Comparison of ENCODE assay signal across 1 cellular context in the genomic region with DNA sequence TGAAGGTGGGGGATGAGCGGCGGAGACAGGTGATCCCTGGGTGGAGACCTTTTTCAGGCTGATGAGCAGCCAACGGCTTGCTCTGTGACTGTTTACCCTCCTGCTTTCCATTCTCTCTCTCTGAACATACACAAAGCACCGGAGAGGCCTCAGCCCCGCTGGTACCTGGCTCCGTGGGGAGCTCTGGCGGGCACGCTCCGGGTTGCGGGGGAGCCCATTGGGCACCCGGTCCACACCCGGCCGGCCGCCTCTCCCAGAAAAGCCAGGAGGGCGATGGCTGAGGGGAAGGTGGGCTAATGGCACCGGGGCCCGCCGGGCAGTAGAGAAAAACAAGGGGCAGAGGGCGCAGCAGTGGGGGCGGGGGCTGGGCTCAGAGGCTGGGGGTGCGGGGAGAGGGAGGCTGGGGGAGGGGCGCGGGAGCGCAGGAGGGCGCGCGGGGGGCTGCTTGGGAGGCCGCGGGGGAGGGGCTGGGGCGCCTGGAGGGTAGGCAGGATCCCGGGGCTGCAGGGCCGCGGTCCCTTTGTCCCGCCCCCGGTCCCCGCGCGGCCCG.
TF ChIP-seq lines count a peak whose summit lies in the region.

No MANE protein-coding gene starts in this region.

TF ChIP-seq in K562, 482 proteins besides CTCF, POLR2A, EP300 and RAD21:
- TF ChIP-seq SUPT5H (IDR thresholded peaks at IDR 0.05) = no peak
- TF ChIP-seq ARHGAP35 (IDR thresholded peaks at IDR 0.05; ENCODE audit: partially characterized antibody) = no peak
- TF ChIP-seq ZBTB7A (IDR thresholded peaks at IDR 0.05; ENCODE audit: borderline replicate concordance, control insufficient read depth, low read depth, low read length) = 0 out of 2 replicates have a peak, but pooled peaks have one; percentile 7
- 0 out of 4 replicates have a peak, but pooled peaks of 1 of the 2 experiments have one; percentile 9 for TF ChIP-seq MAZ (CRISPR knock-in tag; conservative IDR thresholded peaks at IDR 0.05 in 1 of 2, IDR thresholded peaks at IDR 0.05 in 1 of 2)
- TF ChIP-seq, protein P1, sequence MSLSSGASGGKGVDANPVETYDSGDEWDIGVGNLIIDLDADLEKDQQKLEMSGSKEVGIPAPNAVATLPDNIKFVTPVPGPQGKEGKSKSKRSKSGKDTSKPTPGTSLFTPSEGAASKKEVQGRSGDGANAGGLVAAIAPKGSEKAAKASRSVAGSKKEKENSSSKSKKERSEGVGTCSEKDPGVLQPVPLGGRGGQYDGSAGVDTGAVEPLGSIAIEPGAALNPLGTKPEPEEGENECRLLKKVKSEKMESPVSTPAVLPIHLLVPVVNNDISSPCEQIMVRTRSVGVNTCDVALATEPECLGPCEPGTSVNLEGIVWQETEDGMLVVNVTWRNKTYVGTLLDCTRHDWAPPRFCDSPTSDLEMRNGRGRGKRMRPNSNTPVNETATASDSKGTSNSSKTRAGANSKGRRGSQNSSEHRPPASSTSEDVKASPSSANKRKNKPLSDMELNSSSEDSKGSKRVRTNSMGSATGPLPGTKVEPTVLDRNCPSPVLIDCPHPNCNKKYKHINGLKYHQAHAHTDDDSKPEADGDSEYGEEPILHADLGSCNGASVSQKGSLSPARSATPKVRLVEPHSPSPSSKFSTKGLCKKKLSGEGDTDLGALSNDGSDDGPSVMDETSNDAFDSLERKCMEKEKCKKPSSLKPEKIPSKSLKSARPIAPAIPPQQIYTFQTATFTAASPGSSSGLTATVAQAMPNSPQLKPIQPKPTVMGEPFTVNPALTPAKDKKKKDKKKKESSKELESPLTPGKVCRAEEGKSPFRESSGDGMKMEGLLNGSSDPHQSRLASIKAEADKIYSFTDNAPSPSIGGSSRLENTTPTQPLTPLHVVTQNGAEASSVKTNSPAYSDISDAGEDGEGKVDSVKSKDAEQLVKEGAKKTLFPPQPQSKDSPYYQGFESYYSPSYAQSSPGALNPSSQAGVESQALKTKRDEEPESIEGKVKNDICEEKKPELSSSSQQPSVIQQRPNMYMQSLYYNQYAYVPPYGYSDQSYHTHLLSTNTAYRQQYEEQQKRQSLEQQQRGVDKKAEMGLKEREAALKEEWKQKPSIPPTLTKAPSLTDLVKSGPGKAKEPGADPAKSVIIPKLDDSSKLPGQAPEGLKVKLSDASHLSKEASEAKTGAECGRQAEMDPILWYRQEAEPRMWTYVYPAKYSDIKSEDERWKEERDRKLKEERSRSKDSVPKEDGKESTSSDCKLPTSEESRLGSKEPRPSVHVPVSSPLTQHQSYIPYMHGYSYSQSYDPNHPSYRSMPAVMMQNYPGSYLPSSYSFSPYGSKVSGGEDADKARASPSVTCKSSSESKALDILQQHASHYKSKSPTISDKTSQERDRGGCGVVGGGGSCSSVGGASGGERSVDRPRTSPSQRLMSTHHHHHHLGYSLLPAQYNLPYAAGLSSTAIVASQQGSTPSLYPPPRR (CRISPR knock-in tag; IDR thresholded peaks at IDR 0.05; ENCODE audit: borderline replicate concordance) = 0 out of 2 replicates have a peak, but pooled peaks have one; percentile 17
- TF ChIP-seq, protein P2, sequence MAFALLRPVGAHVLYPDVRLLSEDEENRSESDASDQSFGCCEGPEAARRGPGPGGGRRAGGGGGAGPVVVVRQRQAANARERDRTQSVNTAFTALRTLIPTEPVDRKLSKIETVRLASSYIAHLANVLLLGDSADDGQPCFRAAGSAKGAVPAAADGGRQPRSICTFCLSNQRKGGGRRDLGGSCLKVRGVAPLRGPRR (CRISPR knock-in tag; IDR thresholded peaks at IDR 0.05) = no peak
- TF ChIP-seq BRD9 (IDR thresholded peaks at IDR 0.05; ENCODE audit: low read depth, partially characterized antibody) = no peak
- TF ChIP-seq, protein P3, sequence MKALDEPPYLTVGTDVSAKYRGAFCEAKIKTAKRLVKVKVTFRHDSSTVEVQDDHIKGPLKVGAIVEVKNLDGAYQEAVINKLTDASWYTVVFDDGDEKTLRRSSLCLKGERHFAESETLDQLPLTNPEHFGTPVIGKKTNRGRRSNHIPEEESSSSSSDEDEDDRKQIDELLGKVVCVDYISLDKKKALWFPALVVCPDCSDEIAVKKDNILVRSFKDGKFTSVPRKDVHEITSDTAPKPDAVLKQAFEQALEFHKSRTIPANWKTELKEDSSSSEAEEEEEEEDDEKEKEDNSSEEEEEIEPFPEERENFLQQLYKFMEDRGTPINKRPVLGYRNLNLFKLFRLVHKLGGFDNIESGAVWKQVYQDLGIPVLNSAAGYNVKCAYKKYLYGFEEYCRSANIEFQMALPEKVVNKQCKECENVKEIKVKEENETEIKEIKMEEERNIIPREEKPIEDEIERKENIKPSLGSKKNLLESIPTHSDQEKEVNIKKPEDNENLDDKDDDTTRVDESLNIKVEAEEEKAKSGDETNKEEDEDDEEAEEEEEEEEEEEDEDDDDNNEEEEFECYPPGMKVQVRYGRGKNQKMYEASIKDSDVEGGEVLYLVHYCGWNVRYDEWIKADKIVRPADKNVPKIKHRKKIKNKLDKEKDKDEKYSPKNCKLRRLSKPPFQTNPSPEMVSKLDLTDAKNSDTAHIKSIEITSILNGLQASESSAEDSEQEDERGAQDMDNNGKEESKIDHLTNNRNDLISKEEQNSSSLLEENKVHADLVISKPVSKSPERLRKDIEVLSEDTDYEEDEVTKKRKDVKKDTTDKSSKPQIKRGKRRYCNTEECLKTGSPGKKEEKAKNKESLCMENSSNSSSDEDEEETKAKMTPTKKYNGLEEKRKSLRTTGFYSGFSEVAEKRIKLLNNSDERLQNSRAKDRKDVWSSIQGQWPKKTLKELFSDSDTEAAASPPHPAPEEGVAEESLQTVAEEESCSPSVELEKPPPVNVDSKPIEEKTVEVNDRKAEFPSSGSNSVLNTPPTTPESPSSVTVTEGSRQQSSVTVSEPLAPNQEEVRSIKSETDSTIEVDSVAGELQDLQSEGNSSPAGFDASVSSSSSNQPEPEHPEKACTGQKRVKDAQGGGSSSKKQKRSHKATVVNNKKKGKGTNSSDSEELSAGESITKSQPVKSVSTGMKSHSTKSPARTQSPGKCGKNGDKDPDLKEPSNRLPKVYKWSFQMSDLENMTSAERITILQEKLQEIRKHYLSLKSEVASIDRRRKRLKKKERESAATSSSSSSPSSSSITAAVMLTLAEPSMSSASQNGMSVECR (CRISPR knock-in tag; IDR thresholded peaks at IDR 0.05) = peak; percentile 58; the same call in 1 of the 2 replicates
- no peak for TF ChIP-seq MEIS2 (IDR thresholded peaks at IDR 0.05; ENCODE audit: partially characterized antibody)
- TF ChIP-seq, protein P4, sequence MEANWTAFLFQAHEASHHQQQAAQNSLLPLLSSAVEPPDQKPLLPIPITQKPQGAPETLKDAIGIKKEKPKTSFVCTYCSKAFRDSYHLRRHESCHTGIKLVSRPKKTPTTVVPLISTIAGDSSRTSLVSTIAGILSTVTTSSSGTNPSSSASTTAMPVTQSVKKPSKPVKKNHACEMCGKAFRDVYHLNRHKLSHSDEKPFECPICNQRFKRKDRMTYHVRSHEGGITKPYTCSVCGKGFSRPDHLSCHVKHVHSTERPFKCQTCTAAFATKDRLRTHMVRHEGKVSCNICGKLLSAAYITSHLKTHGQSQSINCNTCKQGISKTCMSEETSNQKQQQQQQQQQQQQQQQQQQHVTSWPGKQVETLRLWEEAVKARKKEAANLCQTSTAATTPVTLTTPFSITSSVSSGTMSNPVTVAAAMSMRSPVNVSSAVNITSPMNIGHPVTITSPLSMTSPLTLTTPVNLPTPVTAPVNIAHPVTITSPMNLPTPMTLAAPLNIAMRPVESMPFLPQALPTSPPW (CRISPR knock-in tag; IDR thresholded peaks at IDR 0.05) = no peak
- TF ChIP-seq HNRNPLL (IDR thresholded peaks at IDR 0.05; ENCODE audit: low read depth, low read length, poor library complexity, severe bottlenecking) = peak; percentile 2
- peak; percentile 13; the same call in 1 of the 2 replicates for TF ChIP-seq ZSCAN32 (CRISPR knock-in tag; IDR thresholded peaks at IDR 0.05)
